8 cellular contexts compared by ENCODE assay signal in the genomic region with DNA sequence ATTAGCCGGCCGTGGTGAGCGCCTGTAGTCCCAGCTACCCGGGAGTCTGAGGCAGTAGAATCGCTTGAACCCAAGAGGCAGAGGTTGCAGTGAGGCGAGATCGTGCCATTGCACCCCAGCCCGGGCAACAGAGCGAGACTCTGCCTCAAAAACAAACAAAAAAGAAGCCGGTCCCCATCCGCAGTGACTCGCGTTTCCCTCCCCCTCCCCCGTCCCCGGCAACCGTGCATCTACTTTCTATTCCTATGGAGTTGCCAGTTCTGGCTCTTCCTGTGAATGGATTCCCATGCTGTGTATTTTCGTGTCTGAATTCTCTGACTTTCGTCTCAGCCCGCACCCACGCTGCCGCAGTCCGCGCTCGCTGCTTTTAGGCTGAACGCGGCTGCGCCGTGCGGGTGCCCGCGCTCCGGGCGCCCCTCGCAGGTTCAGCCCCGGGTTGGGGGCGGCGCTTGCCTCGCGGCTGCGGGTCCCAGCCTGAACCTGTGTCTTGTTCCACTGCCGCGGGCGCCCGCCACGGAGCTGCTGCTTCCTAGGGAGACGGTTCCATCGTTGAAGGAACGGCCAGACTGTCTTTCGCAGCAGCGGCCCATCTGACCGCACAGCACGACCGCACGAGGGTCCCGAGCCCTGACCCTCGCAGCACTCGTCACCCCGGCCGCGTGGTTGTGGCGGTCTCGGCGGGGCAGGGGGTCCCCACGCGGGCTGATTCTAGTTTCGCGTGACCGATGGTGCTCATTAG. TPM values are rescaled to one million over a fixed set of nuclear protein-coding genes. Genes with fewer than 3 reads are reported as not detected.
DNase-seq lines count a peak whose midpoint lies in the region; ATAC-seq and TF ChIP-seq lines count a peak whose summit lies in the region.

No MANE protein-coding gene starts in this region.

- H3K9me3 ChIP-seq in left lung = no peaks in the 10 kb centered on the region

- ATAC-seq in left lung (peak; percentile 6), HG03565 (IDR thresholded peaks at IDR 0.05; ENCODE audit: unreplicated experiment) (no peak)

- H3K36me3 ChIP-seq in left lung = peaks cover 0 to 24% of the 10 kb centered on the region in 2 donors

- peaks cover 5 to 47% of the 10 kb centered on the region in 2 donors for H3K4me1 ChIP-seq in left lung

- peak overlapping the region; percentile 82 for H3K27ac ChIP-seq in caudate nucleus (ENCODE audit: low read depth, low read length)
- peak overlapping the region; percentile 80 to 96 for H3K27ac ChIP-seq in left lung

- intact Hi-C loops in left lung (cut with DNase I) = no loop called here

- H3K4me3 ChIP-seq in left lung = peak overlapping the region; percentile 57 to 59

- DNase-seq in GM13976 (ENCODE audit: low spot score) (peak; percentile 66), NCI-H2029 treated with DMSO at 0.1 percent for 48 hours (lab: John Stamatoyannopoulos, UW) (peak; percentile 40), caudate nucleus (lab: John Stamatoyannopoulos, UW) (peak in 41 of 61 donors; percentile 15 to 76 (median 48)), left lung (peak; percentile 55 to 91), NCI-H2107 treated with DMSO at 0.1 percent for 48 hours (lab: John Stamatoyannopoulos, UW; ENCODE audit: unreplicated experiment) (no peak)
- peak; percentile 31 to 49 (median 44) for DNase-seq in activated CD4-positive, CD25-positive, alpha-beta regulatory T cell (lab: John Stamatoyannopoulos, UW)
- DNase-seq in stimulated activated CD4-positive, alpha-beta T cell treated with anti-CD3 and anti-CD28 coated beads, Interleukin-4, amount 100 ng/mL, for 48 hours (ENCODE audit: low read depth in 2 of 2) = peak; percentile 58 to 67

- in situ Hi-C loops in GM13976 (cut with MboI; ENCODE audit: low sequenced_read_pairs, unreplicated experiment) = loop anchor here (25.0 kb wide), 1 partner anchor 133 kb away; no protein-coding TSS in a partner anchor

- TF ChIP-seq CTCF in GM13976 (IDR thresholded peaks at IDR 0.05; ENCODE audit: borderline replicate concordance, control extremely low read depth, extremely low read depth, insufficient read depth, missing control alignments) = no peak
- TF ChIP-seq CTCF in left lung (IDR thresholded peaks at IDR 0.05) = peak in 1 of 2 donors; percentile 7

- H3K27me3 ChIP-seq in left lung = no peaks in the 10 kb centered on the region

RNA-seq across cellular contexts. Expression of a gene that starts 1.1 kb away (rescaled TPM):
- total RNA-seq in left lung = 10 to 100 TPM in 1 of 2 donors, 1 to 10 TPM in 1; 6.1 to 10.1 TPM

RNA-seq across cellular contexts. Expression of a gene that starts 9.4 kb away (rescaled TPM):
- total RNA-seq in left lung = 10 to 100 TPM; 40.9 to 58.3 TPM

RNA-seq across cellular contexts. Expression of a gene that starts 21.7 kb away (rescaled TPM):
- total RNA-seq in left lung = 1 to 10 TPM; 2.3 to 2.6 TPM
